Comparison of ENCODE assay signal across 1 cellular context in the genomic region with DNA sequence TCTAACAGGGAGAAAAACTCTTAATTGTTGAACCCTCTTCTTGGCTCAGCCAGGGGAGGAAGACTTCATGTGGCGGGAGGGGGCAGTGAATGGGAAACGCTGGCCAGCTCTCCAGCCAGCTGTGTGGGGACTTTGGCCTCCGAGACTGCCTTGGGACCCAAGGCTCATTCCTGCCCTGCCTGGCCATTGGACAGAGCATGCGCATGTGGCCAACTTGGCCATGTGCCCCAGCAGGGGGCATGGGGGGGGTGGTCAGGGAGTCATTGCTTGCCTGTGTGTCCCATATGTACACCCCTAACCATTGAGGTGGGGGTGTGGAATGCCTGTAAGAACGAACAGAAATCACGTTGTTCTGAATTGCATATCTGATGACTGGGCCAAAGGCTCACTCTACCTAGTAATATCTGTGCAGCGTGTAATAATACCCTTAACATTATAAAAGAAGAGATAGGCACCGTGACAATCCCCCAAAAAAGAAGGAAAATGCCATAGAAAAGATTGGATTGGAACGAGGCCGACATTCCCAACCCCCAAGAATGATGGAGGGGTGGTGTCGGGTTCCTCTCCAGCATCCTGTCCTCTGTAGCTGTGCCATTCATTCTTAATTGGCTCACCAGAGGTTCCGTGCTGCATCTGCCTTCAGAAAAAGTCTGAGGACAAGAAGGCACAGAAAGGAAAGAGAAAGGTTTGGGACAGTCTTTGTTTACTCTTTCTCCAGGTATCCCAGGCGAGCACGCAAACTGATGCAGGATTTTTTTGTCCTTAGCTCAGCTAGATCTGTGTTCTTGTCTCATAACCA.
TF ChIP-seq lines count a peak whose summit lies in the region.

No MANE protein-coding gene starts in this region.

TF ChIP-seq in WTC11, 78 proteins besides CTCF, POLR2A, EP300 and RAD21 (continued from another document):
- TF ChIP-seq ERG (CRISPR knock-in tag; IDR thresholded peaks at IDR 0.05) (no peak), PRDM15 (CRISPR knock-in tag; IDR thresholded peaks at IDR 0.05) (no peak)
